In the genomic region with DNA sequence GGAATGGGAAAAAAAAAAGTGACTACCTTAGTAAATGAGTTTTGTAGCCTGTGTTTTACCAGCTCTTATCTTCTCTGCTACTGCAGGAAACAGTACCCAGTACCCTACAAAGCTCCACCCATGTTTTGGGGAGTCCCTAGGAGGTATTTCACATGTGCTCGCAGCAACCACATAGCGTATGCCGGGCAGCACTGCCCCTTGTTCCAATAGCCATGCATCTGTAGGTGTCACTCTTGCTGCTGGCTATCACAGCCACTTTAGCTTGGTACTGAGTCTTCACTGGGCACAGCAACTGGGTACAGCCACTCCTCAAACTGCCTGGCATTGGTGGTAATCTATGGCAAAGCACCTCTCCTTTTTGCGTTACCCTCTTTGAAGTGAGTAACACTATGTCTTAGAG, we compare ENCODE assay signal across 1 cellular context.
TF ChIP-seq lines count a peak whose summit lies in the region.

No MANE protein-coding gene starts in this region.

TF ChIP-seq in HepG2, 621 proteins besides CTCF, POLR2A, EP300 and RAD21 (continued from another document):
- TF ChIP-seq, protein P1, sequence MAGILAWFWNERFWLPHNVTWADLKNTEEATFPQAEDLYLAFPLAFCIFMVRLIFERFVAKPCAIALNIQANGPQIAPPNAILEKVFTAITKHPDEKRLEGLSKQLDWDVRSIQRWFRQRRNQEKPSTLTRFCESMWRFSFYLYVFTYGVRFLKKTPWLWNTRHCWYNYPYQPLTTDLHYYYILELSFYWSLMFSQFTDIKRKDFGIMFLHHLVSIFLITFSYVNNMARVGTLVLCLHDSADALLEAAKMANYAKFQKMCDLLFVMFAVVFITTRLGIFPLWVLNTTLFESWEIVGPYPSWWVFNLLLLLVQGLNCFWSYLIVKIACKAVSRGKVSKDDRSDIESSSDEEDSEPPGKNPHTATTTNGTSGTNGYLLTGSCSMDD (CRISPR knock-in tag; IDR thresholded peaks at IDR 0.05) = no peak
